Comparison of ENCODE assay signal across 18 cellular contexts in genomic region chr2:171451074-171451473, GRCh38. TPM values are rescaled to one million over a fixed set of nuclear protein-coding genes. Genes with fewer than 3 reads are reported as not detected.
DNase-seq lines count a peak whose midpoint lies in the region; ATAC-seq and TF ChIP-seq lines count a peak whose summit lies in the region.
"Had no signal": no experiment of that assay in that cellular context is flagged by ENCODE, and none has a peak within 500 bp of the region (broad histone marks: within the 10 kb centered on the region; RNA-seq: fewer than 3 reads in every experiment).

No MANE protein-coding gene starts in this region.

- H3K27ac Mint-ChIP-seq in MCF 10A (ENCODE audit: low read depth, unreplicated experiment) (peak overlapping the region; percentile 9), mesothelial cell of epicardium (peak overlapping the region; percentile 67)
- H3K27ac Mint-ChIP-seq: B cell; CD4-positive, CD25-positive, alpha-beta regulatory T cell; GM23338; H9 had no signal

- H3K4me1 ChIP-seq in breast epithelium = no peaks in the 10 kb centered on the region
- H3K4me1 ChIP-seq: BLaER1 had no signal

- no peak overlapping the region for H3K27ac ChIP-seq in breast epithelium
- H3K27ac ChIP-seq: 22Rv1, BLaER1, C4-2B had no signal

- CTCF ChIA-PET in MCF 10A (lab: Yijun Ruan, JAX) = interaction anchor here (0.7 kb wide), 1 partner anchor 902 kb away, joined by 3 read pairs; no protein-coding TSS in a partner anchor

- intact Hi-C loops in MCF 10A (cut with micrococcal nuclease) = no loop called here
- intact Hi-C loops in breast epithelium (cut with DNase I; ENCODE audit: low total_unique reads) = no loop called here

- peak; percentile 77 for ATAC-seq in SK-N-SH treated with all-trans-retinoic acid at 6 μM for 48 hours
- ATAC-seq: GM23338, HCT116 had no signal

- H3K36me3 Mint-ChIP-seq in MCF 10A (ENCODE audit: insufficient read depth, unreplicated experiment) (peaks cover 83% of the 10 kb centered on the region), mesothelial cell of epicardium (peaks cover 34% of the 10 kb centered on the region)

- H3K27me3 ChIP-seq in breast epithelium = no peaks in the 10 kb centered on the region
- H3K27me3 ChIP-seq: BLaER1 had no signal

- no peaks in the 10 kb centered on the region for H3K27me3 Mint-ChIP-seq in MCF 10A (ENCODE audit: insufficient read depth, unreplicated experiment)
- H3K27me3 Mint-ChIP-seq in mesothelial cell of epicardium (ENCODE audit: low read depth) = no peaks in the 10 kb centered on the region
- H3K27me3 Mint-ChIP-seq: B cell; CD4-positive, CD25-positive, alpha-beta regulatory T cell; CD8-positive, alpha-beta memory T cell had no signal

- H3K4me1 Mint-ChIP-seq in MCF 10A (ENCODE audit: insufficient read depth, unreplicated experiment) (no peaks in the 10 kb centered on the region), mesothelial cell of epicardium (peaks cover 4% of the 10 kb centered on the region)
- H3K4me1 Mint-ChIP-seq: B cell, GM23338 had no signal

- POLR2A ChIA-PET in MCF 10A (lab: Yijun Ruan, JAX) = no interaction called here

- TF ChIP-seq CTCF in MCF 10A (IDR thresholded peaks at IDR 0.05; ENCODE audit: unreplicated experiment) = no peak
- no peak for TF ChIP-seq CTCF in breast epithelium (IDR thresholded peaks at IDR 0.05)
- no peak for TF ChIP-seq CTCF in mesothelial cell of epicardium (IDR thresholded peaks at IDR 0.05; ENCODE audit: unreplicated experiment)

- no peak overlapping the region for H3K4me3 ChIP-seq in breast epithelium
- H3K4me3 ChIP-seq: BLaER1, GM23338 had no signal

- H3K9me3 ChIP-seq in breast epithelium = no peaks in the 10 kb centered on the region

- H3K36me3 ChIP-seq in breast epithelium = no peaks in the 10 kb centered on the region

- DNase-seq in MCF 10A (ENCODE audit: unreplicated experiment) (no peak), breast epithelium (ENCODE audit: low spot score in 2 of 2) (no peak), mesothelial cell of epicardium (ENCODE audit: low spot score in 2 of 2, unreplicated experiment in 2 of 2) (no peak), NCI-H524 (lab: John Stamatoyannopoulos, UW) (no peak)
- DNase-seq in activated naive CD4-positive, alpha-beta T cell treated with anti-CD3 and anti-CD28 coated beads, Interleukin-2, amount 50 U/mL, for 16 hours = no peak
- DNase-seq: CD4-positive, CD25-positive, alpha-beta regulatory T cell; CD8-positive, alpha-beta memory T cell; DMS 273 treated with DMSO at 0.1 percent for 48 hours; DMS79; GF-D8; H9 had no signal

- H3K9me3 Mint-ChIP-seq in MCF 10A (ENCODE audit: unreplicated experiment) (no peaks in the 10 kb centered on the region), mesothelial cell of epicardium (peaks cover 12% of the 10 kb centered on the region)
- H3K9me3 Mint-ChIP-seq: GM23338 had no signal

- H3K4me3 Mint-ChIP-seq in MCF 10A (ENCODE audit: unreplicated experiment) (no peak overlapping the region), mesothelial cell of epicardium (no peak overlapping the region)
- H3K4me3 Mint-ChIP-seq: B cell; CD8-positive, alpha-beta memory T cell; GM23338; H9 had no signal

- no TSS peak for BruUV-seq in MCF 10A (replicated peaks; lab: Mats Ljungman, UMichigan)

- TF ChIP-seq POLR2A in breast epithelium (IDR thresholded peaks at IDR 0.05) = no peak

TF ChIP-seq in SK-N-SH treated with all-trans-retinoic acid at 6 μM for 48 hours, 23 proteins besides CTCF, POLR2A, EP300 and RAD21:
- peak; percentile 24; the same call in 1 of the 2 replicates for TF ChIP-seq ISL1 (CRISPR knock-in tag; IDR thresholded peaks at IDR 0.05)
- no peak for TF ChIP-seq TSHZ2 (CRISPR knock-in tag; IDR thresholded peaks at IDR 0.05)

RNA-seq across cellular contexts. Expression of gene DCAF17, which starts 17.0 kb away (rescaled TPM):
- total RNA-seq in MCF 10A (2022) = 20.8 and 21.3 TPM in 2 replicates
- 10 to 100 TPM; 13.3 to 30.6 (median 24.6) TPM for total RNA-seq in breast epithelium
- total RNA-seq in mesothelial cell of epicardium = 21.5 to 23.1 TPM (median 22.4 TPM) in 3 replicates

RNA-seq across cellular contexts. Expression of gene METTL8, which starts 17.3 kb away (rescaled TPM):
- total RNA-seq in MCF 10A (2022) (28.4 and 55.1 TPM in 2 replicates), breast epithelium (10 to 100 TPM; 21.4 to 26.9 (median 22.9) TPM), mesothelial cell of epicardium (39.6 to 42.0 TPM (median 41.6 TPM) in 3 replicates)
